In genomic region chr12:122203301-122203967, GRCh38 we compare ENCODE assay signal across 8 cellular contexts. TPM values are rescaled to one million over a fixed set of nuclear protein-coding genes. Genes with fewer than 3 reads are reported as not detected.
DNase-seq lines count a peak whose midpoint lies in the region; ATAC-seq and TF ChIP-seq lines count a peak whose summit lies in the region.

Gene B3GNT4, plus strand, starts transcription at chr12:122203709. Its CDS starts 910 bp downstream, at chr12:122204619.

- DNase-seq in COR-L47 (lab: John Stamatoyannopoulos, UW), result peak; percentile 67
- peak in 61 of 76 experiments; percentile 2 to 74 (median 46) for DNase-seq in HUDEP-2 (lab: John Stamatoyannopoulos, UW; ENCODE audit: unreplicated experiment in 76 of 76)
- peak; percentile 60 for DNase-seq in SW480 (ENCODE audit: low spot score)
- peak in 6 of 7 donors; percentile 41 to 78 (median 53) for DNase-seq in adrenal gland
- DNase-seq in hepatocyte (ENCODE audit: low spot score), result peak; percentile 80
- no peak for DNase-seq in gastrocnemius medialis
- DNase-seq in NOMO-1 (lab: John Stamatoyannopoulos, UW; ENCODE audit: unreplicated experiment in 2 of 2), result no peak

- ATAC-seq in gastrocnemius medialis (peak; percentile 36 to 39), GM19467 (IDR thresholded peaks at IDR 0.05; ENCODE audit: unreplicated experiment) (no peak)

- H3K4me3 ChIP-seq in adrenal gland (peak within 1 kb of the TSS in 2 of 4 donors; percentile 29 to 79), hepatocyte (peak within 1 kb of the TSS; percentile 22), gastrocnemius medialis (peak within 1 kb of the TSS; percentile 41 to 62 (median 56))

- no peaks in the 10 kb centered on the region for H3K9me2 ChIP-seq in hepatocyte (replicated peaks; ENCODE audit: insufficient read depth)

- H2AFZ ChIP-seq in hepatocyte, result peak within 1 kb of the TSS; percentile 60

- peaks cover 8% of the 10 kb centered on the region in 2 donors for H3K4me1 ChIP-seq in adrenal gland (replicated peaks in 1 of 2)
- peaks cover 7% of the 10 kb centered on the region for H3K4me1 ChIP-seq in hepatocyte (ENCODE audit: insufficient read depth)
- H3K4me1 ChIP-seq in gastrocnemius medialis, result peaks cover 0 to 6% of the 10 kb centered on the region in 2 donors

- H4K20me1 ChIP-seq in hepatocyte (ENCODE audit: insufficient read depth, poor library complexity, severe bottlenecking), result no peaks in the 10 kb centered on the region

- no peaks in the 10 kb centered on the region for H3K9me3 ChIP-seq in adrenal gland (replicated peaks in 1 of 3)
- H3K9me3 ChIP-seq in hepatocyte (ENCODE audit: low read depth), result no peaks in the 10 kb centered on the region
- H3K9me3 ChIP-seq in gastrocnemius medialis, result no peaks in the 10 kb centered on the region

- in situ Hi-C loops in gastrocnemius medialis (cut with MboI; ENCODE audit: low sequenced_read_pairs in 4 of 4), result no loop called here

- H3K27me3 ChIP-seq in adrenal gland (peaks cover 29% of the 10 kb centered on the region), hepatocyte (peaks cover 34% of the 10 kb centered on the region), gastrocnemius medialis (peaks cover 44 to 61% (median 46%) of the 10 kb centered on the region in 3 donors)

- H3K36me3 ChIP-seq in adrenal gland (replicated peaks in 1 of 2) (peaks cover 0 to 17% of the 10 kb centered on the region in 2 donors), hepatocyte (replicated peaks; ENCODE audit: insufficient read depth, low read depth) (no peaks in the 10 kb centered on the region), gastrocnemius medialis (peaks cover 0 to 16% of the 10 kb centered on the region in 2 donors)

- H3K79me2 ChIP-seq in hepatocyte, result no peaks in the 10 kb centered on the region

- intact Hi-C loops in adrenal gland (cut with DNase I) (no loop called here), gastrocnemius medialis (cut with DNase I; ENCODE audit: low total_unique reads) (no loop called here)

- TF ChIP-seq POLR2A in adrenal gland (IDR thresholded peaks at IDR 0.05) (no peak), gastrocnemius medialis (IDR thresholded peaks at IDR 0.05) (no peak)

- peak within 1 kb of the TSS; percentile 99 for H3K4me2 ChIP-seq in hepatocyte

- WGBS in adrenal gland, 4 donors, result 0 to 1% methylated on average over 75 to 78 of the region's 78 CpGs; no CpG with 5 or more reads in 2 of the 4 donors
- WGBS in hepatocyte (ENCODE audit: low lambda C conversion rate, missing lambda C conversion rate), result 1% methylated on average over 37 of the region's 78 CpGs

- no peak for TF ChIP-seq CTCF in adrenal gland (IDR thresholded peaks at IDR 0.05)
- no peak for TF ChIP-seq CTCF in hepatocyte (IDR thresholded peaks at IDR 0.05; ENCODE audit: poor library complexity)
- TF ChIP-seq CTCF in gastrocnemius medialis (IDR thresholded peaks at IDR 0.05 in 4 of 5, conservative IDR thresholded peaks at IDR 0.05 in 1 of 5), result no peak

- no peak within 1 kb of the TSS for H3K27ac ChIP-seq in adrenal gland
- no peak within 1 kb of the TSS for H3K27ac ChIP-seq in hepatocyte
- no peak within 1 kb of the TSS for H3K27ac ChIP-seq in gastrocnemius medialis

RNA-seq across cellular contexts. Expression of gene B3GNT4, which starts in this region (rescaled TPM):
- total RNA-seq in adrenal gland (1 to 10 TPM in 2 of 8 donors, under 1 TPM in 1, not detected in 5; 0.17 to 4.0 (median 1.0) TPM), hepatocyte (0.13 TPM in 1 of 2 replicates, not detected in the other), gastrocnemius medialis (not detected)
- polyA plus RNA-seq in adrenal gland (1 to 10 TPM in 2 of 3 donors, under 1 TPM in 1; 0.74 to 1.9 (median 1.1) TPM), hepatocyte (1.0 and 2.2 TPM in 2 replicates)

Comparison
In these comparisons a context has a peak if more than half of its experiments do, and no peak if none do; other contexts are left out.
1. Peak in ATAC-seq and H3K4me3 ChIP-seq in gastrocnemius medialis; RNA of the gene not detected or under 1 TPM.
2. DNase-seq: peak in COR-L47 (single experiment), HUDEP-2 (61 of 76), SW480 (single experiment), adrenal gland (6 of 7) and hepatocyte (single experiment); none in gastrocnemius medialis (0 of 2) and NOMO-1 (0 of 2).